Comparison of ENCODE assay signal across 8 cellular contexts in the genomic region with DNA sequence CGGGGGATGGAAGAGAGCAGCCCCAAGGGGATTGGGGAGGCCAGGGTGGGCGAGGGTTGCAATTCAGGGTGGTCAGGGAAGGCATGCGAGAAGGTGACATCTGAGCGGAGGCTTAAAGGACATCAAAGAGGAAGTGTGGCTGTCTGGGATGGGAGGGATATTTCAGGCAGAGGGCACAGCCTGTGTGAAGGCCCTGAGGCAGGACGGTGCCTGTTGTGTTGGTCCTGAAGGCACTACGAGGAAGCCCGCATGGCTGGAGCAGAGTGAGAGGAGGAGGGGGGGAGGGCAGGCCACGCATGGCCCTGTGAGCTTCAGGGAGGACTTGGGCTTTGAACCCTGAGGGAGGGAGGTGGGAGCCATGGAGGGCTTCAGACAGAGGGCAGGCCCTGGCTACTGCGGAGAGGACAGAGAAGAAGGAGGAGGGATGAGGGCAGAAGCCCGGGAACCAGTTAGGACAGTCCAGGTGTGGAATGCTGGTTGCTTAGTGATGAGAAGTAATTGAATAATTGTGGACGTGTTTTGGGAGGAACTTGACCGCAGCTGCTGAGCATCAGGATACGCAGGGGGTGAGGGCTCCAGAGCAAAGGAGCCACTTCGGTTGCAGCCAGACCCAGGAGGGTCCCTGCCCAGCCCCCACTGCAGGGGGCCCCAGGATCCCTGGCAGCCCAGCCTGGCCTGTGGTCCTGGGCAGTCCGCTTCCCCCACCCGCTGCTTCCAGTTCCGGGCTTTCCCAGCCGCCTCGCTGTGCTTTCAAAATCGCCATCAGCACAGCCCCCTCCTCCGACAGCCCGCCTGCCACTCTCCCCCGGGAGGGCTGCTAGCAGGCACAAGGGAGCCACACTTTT.
DNase-seq lines count a peak whose midpoint lies in the region; ATAC-seq and TF ChIP-seq lines count a peak whose summit lies in the region.

No MANE protein-coding gene starts in this region.

- no peaks in the 10 kb centered on the region for H3K36me3 Mint-ChIP-seq in stimulated activated memory B cell treated with anti-CD40 and anti-IgM and Interleukin-4, amounts not matched to agents 10 μg/mL and 1 μg/mL and 100 μg/mL, for 72 hours

- H3K4me1 Mint-ChIP-seq in stimulated activated memory B cell treated with anti-CD40 and anti-IgM and Interleukin-4, amounts not matched to agents 10 μg/mL and 1 μg/mL and 100 μg/mL, for 72 hours, result peaks cover 16% of the 10 kb centered on the region

- in situ Hi-C loops in brain microvascular endothelial cell (cut with HindIII; ENCODE audit: low pct_ligation_motif_present, low sequenced_read_pairs), result no loop called here

- H3K36me3 ChIP-seq in brain microvascular endothelial cell (replicated peaks), result no peaks in the 10 kb centered on the region

- ATAC-seq in stimulated activated memory B cell treated with anti-CD40 and anti-IgM and Interleukin-4, amounts not matched to agents 10 μg/mL and 1 μg/mL and 100 μg/mL, for 72 hours, result peak; percentile 60
- ATAC-seq in HG03159 (IDR thresholded peaks at IDR 0.05; ENCODE audit: unreplicated experiment), result no peak

- DNase-seq in DMS153 treated with DMSO at 0.1 percent for 48 hours (lab: John Stamatoyannopoulos, UW; ENCODE audit: unreplicated experiment) (peak; percentile 86), NCI-H2081 (lab: John Stamatoyannopoulos, UW) (peak; percentile 92 to 97), brain microvascular endothelial cell (no peak), islet precursor cell (peak; percentile 84), globus pallidus (ENCODE audit: low spot score) (no peak)
- no peak for DNase-seq in activated CD4-positive, CD25-positive, alpha-beta regulatory T cell (lab: John Stamatoyannopoulos, UW)

- peak overlapping the region; percentile 46 for H3K4me3 Mint-ChIP-seq in stimulated activated memory B cell treated with anti-CD40 and anti-IgM and Interleukin-4, amounts not matched to agents 10 μg/mL and 1 μg/mL and 100 μg/mL, for 72 hours

- TF ChIP-seq CTCF in brain microvascular endothelial cell (IDR thresholded peaks at IDR 0.05; ENCODE audit: low read depth, low read length, missing control alignments), result no peak

- H3K9me3 Mint-ChIP-seq in stimulated activated memory B cell treated with anti-CD40 and anti-IgM and Interleukin-4, amounts not matched to agents 10 μg/mL and 1 μg/mL and 100 μg/mL, for 72 hours, result no peaks in the 10 kb centered on the region

- no peak overlapping the region for H3K27ac Mint-ChIP-seq in stimulated activated memory B cell treated with anti-CD40 and anti-IgM and Interleukin-4, amounts not matched to agents 10 μg/mL and 1 μg/mL and 100 μg/mL, for 72 hours

- peaks cover 61% of the 10 kb centered on the region for H3K27me3 Mint-ChIP-seq in stimulated activated memory B cell treated with anti-CD40 and anti-IgM and Interleukin-4, amounts not matched to agents 10 μg/mL and 1 μg/mL and 100 μg/mL, for 72 hours

- H3K27ac ChIP-seq in brain microvascular endothelial cell, result no peak overlapping the region

- H3K4me3 ChIP-seq in brain microvascular endothelial cell (ENCODE audit: low read depth, low read length), result peak overlapping the region; percentile 45

- H3K27me3 ChIP-seq in brain microvascular endothelial cell (replicated peaks), result peaks cover 17% of the 10 kb centered on the region

Comparison
In these comparisons a context has a peak if more than half of its experiments do, and no peak if none do; other contexts are left out.
1. DNase-seq: peak in DMS153 treated with DMSO at 0.1 percent for 48 hours (single experiment), NCI-H2081 (2 of 2) and islet precursor cell (single experiment); none in brain microvascular endothelial cell (single experiment), activated CD4-positive, CD25-positive, alpha-beta regulatory T cell (0 of 4) and globus pallidus (single experiment).